25 cellular contexts compared by ENCODE assay signal in the genomic region with DNA sequence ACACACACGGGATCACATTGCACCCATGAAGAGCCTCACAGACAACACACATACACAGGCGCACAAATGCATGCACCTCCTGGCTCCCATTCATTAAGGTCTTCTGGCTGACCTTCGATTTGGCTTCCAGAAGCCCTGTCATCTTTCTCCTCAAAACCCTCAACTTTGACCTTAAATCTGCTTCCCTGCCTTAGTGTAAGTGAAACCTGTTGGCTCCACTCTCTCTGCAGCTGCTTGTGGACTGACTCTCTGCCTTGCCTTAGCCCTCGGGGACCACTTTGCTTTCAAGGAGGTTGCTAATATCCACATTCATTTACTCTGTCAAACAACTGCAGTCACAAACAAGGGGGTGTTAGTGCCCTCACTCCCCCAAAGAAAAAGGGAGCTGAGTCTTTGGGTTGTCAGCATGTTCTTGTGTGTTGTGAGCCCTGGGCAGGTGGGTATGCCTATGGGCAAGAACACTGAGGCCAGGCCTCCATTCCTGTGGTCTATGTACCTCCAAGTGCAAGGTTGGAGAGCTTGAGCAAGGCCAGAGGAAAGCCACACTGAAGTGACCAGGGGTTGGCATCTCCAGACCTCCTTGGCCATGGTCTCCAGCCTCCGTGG. TPM values are rescaled to one million over a fixed set of nuclear protein-coding genes. Genes with fewer than 3 reads are reported as not detected.
A peak's percentile ranks its signal among the peaks of the same experiment; 100 is the strongest.
DNase-seq lines count a peak whose midpoint lies in the region; ATAC-seq and TF ChIP-seq lines count a peak whose summit lies in the region.
"Had no signal": no experiment of that assay in that cellular context is flagged by ENCODE, and none has a peak within 500 bp of the region (broad histone marks: within the 10 kb centered on the region; RNA-seq: fewer than 3 reads in every experiment).

No MANE protein-coding gene starts in this region.

- POLR2A ChIA-PET in MCF 10A (lab: Yijun Ruan, JAX), result interaction anchor here (0.6 to 0.7 kb wide), 2 partner anchors 53 to 357 kb away, joined by 3 read pairs; no protein-coding TSS in a partner anchor

- WGBS in esophagus muscularis mucosa, result 35% methylated on average over 5 of the region's 5 CpGs
- 75 to 79% methylated on average over 5 of the region's 5 CpGs for WGBS in heart right ventricle, 2 donors

- H3K9me3 ChIP-seq in breast epithelium (no peaks in the 10 kb centered on the region), esophagus muscularis mucosa (no peaks in the 10 kb centered on the region), heart right ventricle (no peaks in the 10 kb centered on the region)
- H3K9me3 ChIP-seq: esophagus squamous epithelium, heart left ventricle, upper lobe of left lung had no signal

- H3K36me3 ChIP-seq in breast epithelium, result no peaks in the 10 kb centered on the region
- peaks cover 5 to 31% (median 13%) of the 10 kb centered on the region in 4 donors for H3K36me3 ChIP-seq in esophagus muscularis mucosa
- H3K36me3 ChIP-seq in heart right ventricle, result peaks cover 0 to 13% (median 0%) of the 10 kb centered on the region in 9 donors
- H3K36me3 ChIP-seq: esophagus squamous epithelium, upper lobe of left lung had no signal

- H3K4me3 Mint-ChIP-seq in MCF 10A (ENCODE audit: unreplicated experiment) (no peak overlapping the region), nephron (peak overlapping the region; percentile 91 to 93 (median 91))
- H3K4me3 Mint-ChIP-seq: activated naive CD8-positive, alpha-beta T cell treated with anti-CD3 and anti-CD28 coated beads for 36 hours had no signal

- ATAC-seq in GM21723 (IDR thresholded peaks at IDR 0.05; ENCODE audit: unreplicated experiment), result no peak
- ATAC-seq in heart right ventricle, result no peak
- ATAC-seq: GM12878; heart left ventricle; K562; stimulated activated naive CD8-positive, alpha-beta T cell treated with anti-CD3 and anti-CD28 coated beads, Interleukin-15, Interleukin-2, amounts not matched to agents 100 U/mL and 50 U/mL, for 24 hours had no signal

- intact Hi-C loops in breast epithelium (cut with DNase I; ENCODE audit: low total_unique reads), result no loop called here
- intact Hi-C loops in MCF 10A (cut with micrococcal nuclease), result no loop called here
- intact Hi-C loops in esophagus muscularis mucosa (cut with DNase I), result loop anchor here (5.0 to 10.0 kb wide), 2 partner anchors 508 to 700 kb away; a partner anchor contains a TSS
- intact Hi-C loops in heart right ventricle (cut with DNase I), result loop anchor here in 8 of 10 donors (5.0 to 10.0 kb wide), 11 partner anchors 310 to 920 kb away; no protein-coding TSS in a partner anchor

- DNase-seq in breast epithelium (ENCODE audit: low spot score in 2 of 2), result no peak
- no peak for DNase-seq in MCF 10A (ENCODE audit: unreplicated experiment)
- DNase-seq in esophagus muscularis mucosa (ENCODE audit: extremely low spot score), result no peak
- DNase-seq in hippocampal formation (lab: John Stamatoyannopoulos, UW), result no peak
- DNase-seq in heart right ventricle, result no peak
- no peak for DNase-seq in central memory CD4-positive, alpha-beta T cell
- DNase-seq: activated naive CD8-positive, alpha-beta T cell treated with anti-CD3 and anti-CD28 coated beads for 36 hours; DMS 273 treated with DMSO at 0.1 percent for 48 hours; esophagus squamous epithelium; GDM1; heart left ventricle; NCI-H187; NCI-H345; posterior cingulate gyrus; stimulated activated CD4-positive, alpha-beta T cell treated with anti-CD3 and anti-CD28 coated beads, Interleukin-2, amount 100 ng/mL, for 24 hours; stimulated activated naive CD8-positive, alpha-beta T cell treated with anti-CD3 and anti-CD28 coated beads, Interleukin-15, Interleukin-2, amounts not matched to agents 100 U/mL and 50 U/mL, for 24 hours; T-helper 9 cell had no signal

- TF ChIP-seq POLR2A in breast epithelium (IDR thresholded peaks at IDR 0.05) (no peak), esophagus muscularis mucosa (IDR thresholded peaks at IDR 0.05; ENCODE audit: low read depth) (no peak)

- H3K36me3 Mint-ChIP-seq in MCF 10A (ENCODE audit: insufficient read depth, unreplicated experiment), result no peaks in the 10 kb centered on the region
- peaks cover 52% of the 10 kb centered on the region for H3K36me3 Mint-ChIP-seq in nephron (ENCODE audit: low read depth)
- H3K36me3 Mint-ChIP-seq: activated naive CD8-positive, alpha-beta T cell treated with anti-CD3 and anti-CD28 coated beads for 36 hours had no signal

- H3K4me1 ChIP-seq in breast epithelium (no peaks in the 10 kb centered on the region), esophagus muscularis mucosa (peaks cover 31 to 95% (median 89%) of the 10 kb centered on the region in 4 donors), heart right ventricle (peaks cover 3 to 53% (median 45%) of the 10 kb centered on the region in 9 donors)

- TF ChIP-seq CTCF in breast epithelium (IDR thresholded peaks at IDR 0.05) (no peak), MCF 10A (IDR thresholded peaks at IDR 0.05; ENCODE audit: unreplicated experiment) (no peak), esophagus muscularis mucosa (IDR thresholded peaks at IDR 0.05) (no peak), nephron (IDR thresholded peaks at IDR 0.05; ENCODE audit: unreplicated experiment in 3 of 3) (no peak), heart right ventricle (IDR thresholded peaks at IDR 0.05) (no peak)

- H3K9me3 Mint-ChIP-seq in MCF 10A (ENCODE audit: unreplicated experiment) (no peaks in the 10 kb centered on the region), nephron (no peaks in the 10 kb centered on the region)
- H3K9me3 Mint-ChIP-seq: activated naive CD8-positive, alpha-beta T cell treated with anti-CD3 and anti-CD28 coated beads for 36 hours had no signal

- H3K27ac Mint-ChIP-seq in MCF 10A (ENCODE audit: low read depth, unreplicated experiment) (no peak overlapping the region), nephron (peak overlapping the region in 2 of 3 experiments; percentile 33 to 37)
- H3K27ac Mint-ChIP-seq: activated naive CD8-positive, alpha-beta T cell treated with anti-CD3 and anti-CD28 coated beads for 36 hours had no signal

- no peak for TF ChIP-seq EP300 in esophagus muscularis mucosa (IDR thresholded peaks at IDR 0.05)

- H3K4me1 Mint-ChIP-seq in MCF 10A (ENCODE audit: insufficient read depth, unreplicated experiment) (no peaks in the 10 kb centered on the region), nephron (peaks cover 55% of the 10 kb centered on the region)

- H3K4me3 ChIP-seq in breast epithelium, result peak overlapping the region in 2 of 3 donors; percentile 71 to 80
- H3K4me3 ChIP-seq in esophagus muscularis mucosa, result peak overlapping the region; percentile 75 to 90 (median 84)
- H3K4me3 ChIP-seq in heart right ventricle, result no peak overlapping the region
- H3K4me3 ChIP-seq: GM12878, K562, SK-N-MC had no signal

- CTCF ChIA-PET in MCF 10A (lab: Yijun Ruan, JAX), result interaction anchor here (1.3 kb wide), 1 partner anchor 9 kb away, joined by 4 read pairs; no protein-coding TSS in a partner anchor

- BruUV-seq in MCF 10A (replicated peaks; lab: Mats Ljungman, UMichigan), result no TSS peak

- H3K27ac ChIP-seq in breast epithelium, result peak overlapping the region; percentile 74 to 92
- peak overlapping the region; percentile 87 to 94 (median 91) for H3K27ac ChIP-seq in esophagus muscularis mucosa (replicated peaks in 1 of 4)
- H3K27ac ChIP-seq in heart right ventricle, result no peak overlapping the region
- H3K27ac ChIP-seq: C4-2B, SK-N-MC had no signal

- H3K27me3 ChIP-seq in breast epithelium, result peaks cover 0 to 30% of the 10 kb centered on the region in 2 donors
- H3K27me3 ChIP-seq in esophagus muscularis mucosa, result peaks cover 0 to 58% (median 0%) of the 10 kb centered on the region in 4 donors
- peaks cover 0 to 99% (median 72%) of the 10 kb centered on the region in 7 donors for H3K27me3 ChIP-seq in heart right ventricle

- H3K27me3 Mint-ChIP-seq in MCF 10A (ENCODE audit: insufficient read depth, unreplicated experiment) (no peaks in the 10 kb centered on the region), nephron (ENCODE audit: low read depth) (peaks cover 95% of the 10 kb centered on the region)

RNA-seq across cellular contexts. Expression of a gene that starts 3.9 kb away (rescaled TPM):
- total RNA-seq in breast epithelium (10 to 100 TPM; 18.7 to 40.0 (median 34.1) TPM), MCF 10A (2022) (0.61 and 1.3 TPM in 2 replicates), esophagus muscularis mucosa (10 to 100 TPM; 50.3 to 99.6 (median 74.7) TPM), heart right ventricle (10 to 100 TPM in 1 of 10 donors, 1 to 10 TPM in 8, under 1 TPM in 1; 0.71 to 13.3 (median 2.4) TPM)
- 1 to 10 TPM; 6.0 to 6.3 TPM for polyA plus RNA-seq in heart right ventricle
- total RNA-seq: activated CD8-positive, alpha-beta memory T cell treated with anti-CD3 and anti-CD28 coated beads for 36 hours; activated naive CD8-positive, alpha-beta T cell treated with anti-CD3 and anti-CD28 coated beads for 36 hours; GM12878; K562 had no signal
- polyA plus RNA-seq: GM12878, K562 had no signal

Comparison
In these comparisons a context has a peak if more than half of its experiments do, and no peak if none do; other contexts are left out.
1. H3K27ac ChIP-seq: peak in breast epithelium (2 of 2) and esophagus muscularis mucosa (4 of 4); none in heart right ventricle (0 of 10).
2. H3K4me3 ChIP-seq: peak in breast epithelium (2 of 3) and esophagus muscularis mucosa (4 of 4); none in heart right ventricle (0 of 10).
3. intact Hi-C loops: an anchor here in esophagus muscularis mucosa (5.0 to 10.0 kb wide) and heart right ventricle (5.0 to 10.0 kb wide); none called in breast epithelium and MCF 10A.